In the genomic region with DNA sequence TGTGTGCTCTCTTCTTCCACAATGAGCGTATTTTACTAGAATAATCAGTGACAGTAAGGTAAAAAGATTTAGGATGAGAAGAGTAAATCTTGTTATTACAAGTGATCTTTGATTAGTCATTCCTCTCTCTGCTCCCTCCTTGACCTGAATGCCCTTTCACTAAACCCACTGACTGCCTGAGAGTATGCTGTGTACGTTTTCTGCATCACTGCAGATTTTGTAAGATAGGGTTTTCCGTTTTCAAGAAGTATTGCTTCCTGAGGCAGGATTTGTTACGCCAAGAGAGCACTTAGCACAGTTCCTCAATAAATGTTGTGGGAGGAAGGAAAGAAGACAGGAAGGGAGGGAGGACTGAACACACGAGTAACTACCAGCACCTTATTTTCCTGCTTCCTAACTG, we compare ENCODE assay signal across 8 cellular contexts. TPM values are rescaled to one million over a fixed set of nuclear protein-coding genes. Genes with fewer than 3 reads are reported as not detected.
DNase-seq lines count a peak whose midpoint lies in the region; ATAC-seq and TF ChIP-seq lines count a peak whose summit lies in the region.

No MANE protein-coding gene starts in this region.

- no peaks in the 10 kb centered on the region for H3K36me3 Mint-ChIP-seq in activated CD8-positive, alpha-beta T cell treated with anti-CD3 and anti-CD28 coated beads for 36 hours (ENCODE audit: low read depth)
- no peaks in the 10 kb centered on the region for H3K36me3 Mint-ChIP-seq in activated CD8-positive, alpha-beta T cell treated with anti-CD3 and anti-CD28 coated beads, Interleukin-2, amount 10 ng/mL, durations not matched to agents 7 days and 5 days (ENCODE audit: low read depth)

- H3K4me1 Mint-ChIP-seq in activated CD8-positive, alpha-beta T cell treated with anti-CD3 and anti-CD28 coated beads for 36 hours (ENCODE audit: low read depth) = peaks cover 13% of the 10 kb centered on the region
- H3K4me1 Mint-ChIP-seq in activated CD8-positive, alpha-beta T cell treated with anti-CD3 and anti-CD28 coated beads, Interleukin-2, amount 10 ng/mL, durations not matched to agents 7 days and 5 days (ENCODE audit: low read depth) = peaks cover 9% of the 10 kb centered on the region

- no peaks in the 10 kb centered on the region for H3K9me3 Mint-ChIP-seq in activated CD8-positive, alpha-beta T cell treated with anti-CD3 and anti-CD28 coated beads for 36 hours
- no peaks in the 10 kb centered on the region for H3K9me3 Mint-ChIP-seq in activated CD8-positive, alpha-beta T cell treated with anti-CD3 and anti-CD28 coated beads, Interleukin-2, amount 10 ng/mL, durations not matched to agents 7 days and 5 days (ENCODE audit: insufficient read depth)

- H3K27me3 Mint-ChIP-seq in activated CD8-positive, alpha-beta T cell treated with anti-CD3 and anti-CD28 coated beads for 36 hours = peaks cover 6% of the 10 kb centered on the region
- H3K27me3 Mint-ChIP-seq in activated CD8-positive, alpha-beta T cell treated with anti-CD3 and anti-CD28 coated beads, Interleukin-2, amount 10 ng/mL, durations not matched to agents 7 days and 5 days (ENCODE audit: low read depth) = peaks cover 6% of the 10 kb centered on the region

- H3K4me3 Mint-ChIP-seq in activated CD8-positive, alpha-beta T cell treated with anti-CD3 and anti-CD28 coated beads for 36 hours = no peak overlapping the region
- H3K4me3 Mint-ChIP-seq in activated CD8-positive, alpha-beta T cell treated with anti-CD3 and anti-CD28 coated beads, Interleukin-2, amount 10 ng/mL, durations not matched to agents 7 days and 5 days = no peak overlapping the region

- TF ChIP-seq CTCF in activated CD8-positive, alpha-beta T cell treated with anti-CD3 and anti-CD28 coated beads for 36 hours (IDR thresholded peaks at IDR 0.05) = no peak

- ATAC-seq in activated CD8-positive, alpha-beta T cell treated with anti-CD3 and anti-CD28 coated beads for 36 hours = peak; percentile 94
- no peak for ATAC-seq in activated CD8-positive, alpha-beta T cell treated with anti-CD3 and anti-CD28 coated beads, Interleukin-2, amount 10 ng/mL, durations not matched to agents 7 days and 5 days
- peak; percentile 88 for ATAC-seq in HG02938 (IDR thresholded peaks at IDR 0.05; ENCODE audit: unreplicated experiment)
- no peak for ATAC-seq in HG02571 (IDR thresholded peaks at IDR 0.05; ENCODE audit: unreplicated experiment)

- H3K27ac Mint-ChIP-seq in activated CD8-positive, alpha-beta T cell treated with anti-CD3 and anti-CD28 coated beads for 36 hours = no peak overlapping the region
- H3K27ac Mint-ChIP-seq in activated CD8-positive, alpha-beta T cell treated with anti-CD3 and anti-CD28 coated beads, Interleukin-2, amount 10 ng/mL, durations not matched to agents 7 days and 5 days = no peak overlapping the region

- intact Hi-C loops in activated CD8-positive, alpha-beta T cell treated with anti-CD3 and anti-CD28 coated beads for 36 hours (cut with micrococcal nuclease) = no loop called here

- peak; percentile 42 for DNase-seq in activated CD8-positive, alpha-beta T cell treated with anti-CD3 and anti-CD28 coated beads for 36 hours
- no peak for DNase-seq in activated CD8-positive, alpha-beta T cell treated with anti-CD3 and anti-CD28 coated beads, Interleukin-2, amount 10 ng/mL, durations not matched to agents 7 days and 5 days
- DNase-seq in RPMI7951 (ENCODE audit: low read depth) (peak; percentile 63), pons (ENCODE audit: low spot score) (peak; percentile 32), DMS114 treated with DMSO at 0.1 percent for 48 hours (lab: John Stamatoyannopoulos, UW; ENCODE audit: unreplicated experiment) (no peak)
- no peak for DNase-seq in activated CD4-positive, CD25-positive, alpha-beta regulatory T cell (lab: John Stamatoyannopoulos, UW)

- CTCF ChIA-PET in activated CD8-positive, alpha-beta T cell treated with anti-CD3 and anti-CD28 coated beads for 36 hours (lab: Charles Lee) = interaction anchor here (1.2 kb wide), 1 partner anchor 33 kb away, joined by 4 read pairs; no protein-coding TSS in a partner anchor
- CTCF ChIA-PET in activated CD8-positive, alpha-beta T cell treated with anti-CD3 and anti-CD28 coated beads, Interleukin-2, amount 10 ng/mL, durations not matched to agents 7 days and 5 days (lab: Charles Lee) = no interaction called here

- POLR2A ChIA-PET in activated CD8-positive, alpha-beta T cell treated with anti-CD3 and anti-CD28 coated beads for 36 hours (lab: Charles Lee) = no interaction called here
- POLR2A ChIA-PET in activated CD8-positive, alpha-beta T cell treated with anti-CD3 and anti-CD28 coated beads, Interleukin-2, amount 10 ng/mL, durations not matched to agents 7 days and 5 days (lab: Charles Lee) = no interaction called here

RNA-seq across cellular contexts. Expression of a gene that starts 7.7 kb away (rescaled TPM):
- under 1 TPM; 0.60 to 0.70 TPM for total RNA-seq in activated CD8-positive, alpha-beta T cell treated with anti-CD3 and anti-CD28 coated beads for 36 hours
- total RNA-seq in activated CD8-positive, alpha-beta T cell treated with anti-CD3 and anti-CD28 coated beads, Interleukin-2, amount 10 ng/mL, durations not matched to agents 7 days and 5 days = under 1 TPM; 0.78 to 0.84 TPM
- total RNA-seq in RPMI7951 (2014; rRNA removed; shearing (Covaris generic)) = 20.2 and 22.5 TPM in 2 replicates

RNA-seq across cellular contexts. Expression of a gene that starts 15.3 kb away (rescaled TPM):
- total RNA-seq in activated CD8-positive, alpha-beta T cell treated with anti-CD3 and anti-CD28 coated beads for 36 hours = 1 to 10 TPM; 4.9 to 5.7 TPM
- total RNA-seq in activated CD8-positive, alpha-beta T cell treated with anti-CD3 and anti-CD28 coated beads, Interleukin-2, amount 10 ng/mL, durations not matched to agents 7 days and 5 days = not detected
- 20.9 and 31.5 TPM in 2 replicates for total RNA-seq in RPMI7951 (2014; rRNA removed; shearing (Covaris generic))

RNA-seq across cellular contexts. Expression of a gene that starts 44.7 kb away (rescaled TPM):
- under 1 TPM; 0.47 to 0.59 TPM for total RNA-seq in activated CD8-positive, alpha-beta T cell treated with anti-CD3 and anti-CD28 coated beads for 36 hours
- total RNA-seq in activated CD8-positive, alpha-beta T cell treated with anti-CD3 and anti-CD28 coated beads, Interleukin-2, amount 10 ng/mL, durations not matched to agents 7 days and 5 days = not detected
- total RNA-seq in RPMI7951 (2014; rRNA removed; shearing (Covaris generic)) = 0.20 and 0.72 TPM in 2 replicates

Comparison
In these comparisons a context has a peak if more than half of its experiments do, and no peak if none do; other contexts are left out.
1. ATAC-seq: peak in activated CD8-positive, alpha-beta T cell treated with anti-CD3 and anti-CD28 coated beads for 36 hours (single experiment) and HG02938 (single experiment); none in activated CD8-positive, alpha-beta T cell treated with anti-CD3 and anti-CD28 coated beads, Interleukin-2, amount 10 ng/mL, durations not matched to agents 7 days and 5 days (single experiment) and HG02571 (single experiment).
2. DNase-seq: peak in activated CD8-positive, alpha-beta T cell treated with anti-CD3 and anti-CD28 coated beads for 36 hours (single experiment), RPMI7951 (single experiment) and pons (single experiment); none in activated CD8-positive, alpha-beta T cell treated with anti-CD3 and anti-CD28 coated beads, Interleukin-2, amount 10 ng/mL, durations not matched to agents 7 days and 5 days (single experiment), activated CD4-positive, CD25-positive, alpha-beta regulatory T cell (0 of 4) and DMS114 treated with DMSO at 0.1 percent for 48 hours (single experiment).
3. RNA of a gene that starts 15.3 kb away (total RNA-seq): 20.9 to 31.5 TPM in RPMI7951 and 4.9 to 5.7 TPM in activated CD8-positive, alpha-beta T cell treated with anti-CD3 and anti-CD28 coated beads for 36 hours; not detected in activated CD8-positive, alpha-beta T cell treated with anti-CD3 and anti-CD28 coated beads, Interleukin-2, amount 10 ng/mL, durations not matched to agents 7 days and 5 days; every median in the first group is over 4 times any median in the second.
4. RNA of a gene that starts 7.7 kb away (total RNA-seq): 20.2 to 22.5 TPM in RPMI7951; 0.78 to 0.84 TPM in activated CD8-positive, alpha-beta T cell treated with anti-CD3 and anti-CD28 coated beads, Interleukin-2, amount 10 ng/mL, durations not matched to agents 7 days and 5 days and 0.60 to 0.70 TPM in activated CD8-positive, alpha-beta T cell treated with anti-CD3 and anti-CD28 coated beads for 36 hours; every median in the first group is over 10 times any median in the second.